In genomic region chr12:20376984-20377383, GRCh38 we compare ENCODE assay signal across 12 cellular contexts. TPM values are rescaled to one million over a fixed set of nuclear protein-coding genes. Genes with fewer than 3 reads are reported as not detected.
A peak's percentile ranks its signal among the peaks of the same experiment; 100 is the strongest.
DNase-seq lines count a peak whose midpoint lies in the region; ATAC-seq and TF ChIP-seq lines count a peak whose summit lies in the region.
"Had no signal": no experiment of that assay in that cellular context is flagged by ENCODE, and none has a peak within 500 bp of the region (broad histone marks: within the 10 kb centered on the region; RNA-seq: fewer than 3 reads in every experiment).

No MANE protein-coding gene starts in this region.

- H3K27ac ChIP-seq in heart left ventricle (peak overlapping the region in 11 of 12 donors; percentile 1 to 98 (median 95)), upper lobe of right lung (no peak overlapping the region)
- H3K27ac ChIP-seq: dorsolateral prefrontal cortex had no signal

- ATAC-seq in SK-N-SH treated with all-trans-retinoic acid at 6 μM for 48 hours = peak; percentile 34; the same call in 2 of the 3 replicates
- ATAC-seq in heart left ventricle = peak in 2 of 4 donors; percentile 27 to 36
- ATAC-seq in upper lobe of right lung = no peak
- no peak for ATAC-seq in GM19455 (IDR thresholded peaks at IDR 0.05; ENCODE audit: unreplicated experiment)
- no peak for ATAC-seq in GM19463 (IDR thresholded peaks at IDR 0.05; ENCODE audit: unreplicated experiment)
- ATAC-seq: naive thymus-derived CD4-positive, alpha-beta T cell had no signal

- TF ChIP-seq CTCF in heart left ventricle (IDR thresholded peaks at IDR 0.05) (peak in 9 of 12 donors; percentile 23 to 53 (median 42)), upper lobe of right lung (IDR thresholded peaks at IDR 0.05) (peak; percentile 25)

- H3K4me1 ChIP-seq in heart left ventricle (peaks cover 0 to 42% (median 15%) of the 10 kb centered on the region in 12 donors), upper lobe of right lung (no peaks in the 10 kb centered on the region)

- H3K36me3 ChIP-seq in heart left ventricle = no peaks in the 10 kb centered on the region
- no peaks in the 10 kb centered on the region for H3K36me3 ChIP-seq in upper lobe of right lung

- H3K4me3 ChIP-seq in heart left ventricle (peak overlapping the region in 8 of 12 donors; percentile 7 to 88 (median 78)), upper lobe of right lung (no peak overlapping the region)
- H3K4me3 ChIP-seq: dorsolateral prefrontal cortex had no signal

- no peaks in the 10 kb centered on the region for H3K9me3 ChIP-seq in heart left ventricle
- H3K9me3 ChIP-seq in upper lobe of right lung = no peaks in the 10 kb centered on the region

- WGBS in heart left ventricle, 4 donors = 63 to 82% (median 70%) methylated on average over 1 of the region's 1 CpG

- no peak for TF ChIP-seq POLR2A in heart left ventricle (IDR thresholded peaks at IDR 0.05)

- H3K27me3 ChIP-seq in heart left ventricle (no peaks in the 10 kb centered on the region), upper lobe of right lung (no peaks in the 10 kb centered on the region)

- intact Hi-C loops in heart left ventricle (cut with DNase I) = loop anchor here in 6 of 10 donors (2.0 to 10.0 kb wide), 7 partner anchors 218 to 640 kb away; no protein-coding TSS in a partner anchor
- intact Hi-C loops in upper lobe of right lung (cut with DNase I) = no loop called here

- DNase-seq in SIG-M5 treated with dmso at 0.1 percent for 504 hours (lab: John Stamatoyannopoulos, UW; ENCODE audit: unreplicated experiment) (peak; percentile 11), SIG-M5 (lab: John Stamatoyannopoulos, UW) (no peak), heart left ventricle (no peak), upper lobe of right lung (no peak), A172 (ENCODE audit: low spot score) (no peak)
- DNase-seq: CD4-positive, alpha-beta T cell; dorsolateral prefrontal cortex; naive thymus-derived CD4-positive, alpha-beta T cell; NCI-H1092 had no signal

TF ChIP-seq in SK-N-SH treated with all-trans-retinoic acid at 6 μM for 48 hours, 23 proteins besides CTCF, POLR2A, EP300 and RAD21:
- TF ChIP-seq, protein P1, sequence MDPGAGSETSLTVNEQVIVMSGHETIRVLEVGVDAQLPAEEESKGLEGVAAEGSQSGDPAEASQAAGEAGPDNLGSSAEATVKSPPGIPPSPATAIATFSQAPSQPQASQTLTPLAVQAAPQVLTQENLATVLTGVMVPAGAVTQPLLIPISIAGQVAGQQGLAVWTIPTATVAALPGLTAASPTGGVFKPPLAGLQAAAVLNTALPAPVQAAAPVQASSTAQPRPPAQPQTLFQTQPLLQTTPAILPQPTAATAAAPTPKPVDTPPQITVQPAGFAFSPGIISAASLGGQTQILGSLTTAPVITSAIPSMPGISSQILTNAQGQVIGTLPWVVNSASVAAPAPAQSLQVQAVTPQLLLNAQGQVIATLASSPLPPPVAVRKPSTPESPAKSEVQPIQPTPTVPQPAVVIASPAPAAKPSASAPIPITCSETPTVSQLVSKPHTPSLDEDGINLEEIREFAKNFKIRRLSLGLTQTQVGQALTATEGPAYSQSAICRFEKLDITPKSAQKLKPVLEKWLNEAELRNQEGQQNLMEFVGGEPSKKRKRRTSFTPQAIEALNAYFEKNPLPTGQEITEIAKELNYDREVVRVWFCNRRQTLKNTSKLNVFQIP (CRISPR knock-in tag; IDR thresholded peaks at IDR 0.05; ENCODE audit: borderline replicate concordance, low read depth) = no peak
- no peak for TF ChIP-seq ZFP3 (CRISPR knock-in tag; IDR thresholded peaks at IDR 0.05)
- no peak for TF ChIP-seq PPARA (CRISPR knock-in tag; IDR thresholded peaks at IDR 0.05; ENCODE audit: borderline replicate concordance)
- no peak for TF ChIP-seq ISL1 (CRISPR knock-in tag; IDR thresholded peaks at IDR 0.05)
- no peak for TF ChIP-seq TSHZ2 (CRISPR knock-in tag; IDR thresholded peaks at IDR 0.05)
- TF ChIP-seq OSR1 (CRISPR knock-in tag; IDR thresholded peaks at IDR 0.05) = no peak
TF ChIP-seq in SK-N-SH treated with all-trans-retinoic acid at 6 μM for 48 hours: peak in this region for 0.

RNA-seq across cellular contexts. Expression of gene PDE3A, which starts 8.6 kb away (rescaled TPM):
- total RNA-seq in heart left ventricle (100 to 1,000 TPM; 129 to 295 (median 214) TPM), upper lobe of right lung (8.4 TPM)
- polyA plus RNA-seq in heart left ventricle = 10 to 100 TPM; 44.5 to 46.7 TPM
- total RNA-seq in A172 (2014; rRNA removed; shearing (Covaris generic)) = not detected in 2 replicates
- total RNA-seq: CD4-positive, alpha-beta T cell had no signal
- polyA plus RNA-seq: naive thymus-derived CD4-positive, alpha-beta T cell had no signal

Comparison
In these comparisons a context has a peak if more than half of its experiments do, and no peak if none do; other contexts are left out.
1. RNA of gene PDE3A, which starts 8.6 kb away (total RNA-seq): 129 to 295 TPM in heart left ventricle; 8.4 TPM in upper lobe of right lung (single experiment) and not detected in A172; every median in the first group is over 10 times any median in the second.